Comparison of ENCODE assay signal across 8 cellular contexts in genomic region chr12:64696065-64696741, GRCh38.
A peak's percentile ranks its signal among the peaks of the same experiment; 100 is the strongest.
DNase-seq lines count a peak whose midpoint lies in the region; ATAC-seq and TF ChIP-seq lines count a peak whose summit lies in the region.

No MANE protein-coding gene starts in this region.

- peaks cover 80 to 86% (median 84%) of the 10 kb centered on the region in 3 donors for H3K4me1 Mint-ChIP-seq in T-cell

- in situ Hi-C loops in GM23248 (cut with MboI), result no loop called here

- no peaks in the 10 kb centered on the region for H3K79me2 ChIP-seq in GM23248 (ENCODE audit: insufficient read depth)

- H3K9me2 ChIP-seq in GM23248 (ENCODE audit: insufficient read depth), result no peaks in the 10 kb centered on the region

- ATAC-seq in T-cell (replicated peaks in 1 of 4) (no peak), HG03135 (IDR thresholded peaks at IDR 0.05; ENCODE audit: unreplicated experiment) (no peak)

- DNase-seq in AG08396 (ENCODE audit: low spot score) (peak; percentile 30), GM23248 (peak; percentile 58), T-cell (no peak), right atrium auricular region (ENCODE audit: low spot score) (no peak), tibial artery (no peak), HuH-7.5 (ENCODE audit: low spot score) (no peak), islet precursor cell (no peak)

- H3K27me3 Mint-ChIP-seq in T-cell, result no peaks in the 10 kb centered on the region

- H3K36me3 ChIP-seq in GM23248 (ENCODE audit: low read depth), result no peaks in the 10 kb centered on the region
- H3K36me3 ChIP-seq in right atrium auricular region, result peaks cover 25% of the 10 kb centered on the region
- peaks cover 0 to 41% (median 21%) of the 10 kb centered on the region in 3 donors for H3K36me3 ChIP-seq in tibial artery

- H3K27ac ChIP-seq in GM23248, result no peak overlapping the region
- no peak overlapping the region for H3K27ac ChIP-seq in right atrium auricular region
- peak overlapping the region; percentile 43 to 88 for H3K27ac ChIP-seq in tibial artery

- intact Hi-C loops in tibial artery (cut with DNase I; ENCODE audit: low total_unique reads), result loop anchor here (5.0 kb wide), 1 partner anchor 84 kb away; the partner anchor contains the start of gene RASSF3

- 0 out of 2 replicates have a peak, but pooled peaks cover 7% of the 10 kb centered on the region for H3F3A ChIP-seq in GM23248 (ENCODE audit: insufficient read depth)

- H3K4me3 ChIP-seq in GM23248 (no peak overlapping the region), right atrium auricular region (no peak overlapping the region), tibial artery (no peak overlapping the region)

- H3K9ac ChIP-seq in GM23248, result no peak overlapping the region

- H4K20me1 ChIP-seq in GM23248 (ENCODE audit: insufficient read depth), result no peaks in the 10 kb centered on the region

- POLR2A ChIA-PET in T-cell (lab: Charles Lee), result interaction anchor here (0.6 to 1.4 kb wide), 6 partner anchors 19 to 232 kb away, joined by 3 to 15 read pairs (median 3); no protein-coding TSS in a partner anchor

- TF ChIP-seq CTCF in right atrium auricular region (IDR thresholded peaks at IDR 0.05) (peak; percentile 13 to 59), tibial artery (IDR thresholded peaks at IDR 0.05) (peak; percentile 31 to 47)

- H2AFZ ChIP-seq in GM23248, result no peak overlapping the region

- peak overlapping the region; percentile 92 to 93 for H3K27ac Mint-ChIP-seq in T-cell

- H3K9me3 ChIP-seq in GM23248 (ENCODE audit: low read depth) (no peaks in the 10 kb centered on the region), right atrium auricular region (no peaks in the 10 kb centered on the region), tibial artery (no peaks in the 10 kb centered on the region)

- peaks cover 57% of the 10 kb centered on the region for H3K36me3 Mint-ChIP-seq in T-cell

- H3K4me1 ChIP-seq in GM23248 (ENCODE audit: insufficient read depth), result no peaks in the 10 kb centered on the region
- peaks cover 0 to 35% of the 10 kb centered on the region in 2 donors for H3K4me1 ChIP-seq in right atrium auricular region
- peaks cover 0 to 75% (median 17%) of the 10 kb centered on the region in 4 donors for H3K4me1 ChIP-seq in tibial artery

- H3K9me3 Mint-ChIP-seq in T-cell, result no peaks in the 10 kb centered on the region

- H3K4me2 ChIP-seq in GM23248 (ENCODE audit: unreplicated experiment), result no peak overlapping the region

- no peaks in the 10 kb centered on the region for H3K27me3 ChIP-seq in GM23248 (replicated peaks; ENCODE audit: insufficient read depth)
- no peaks in the 10 kb centered on the region for H3K27me3 ChIP-seq in right atrium auricular region
- no peaks in the 10 kb centered on the region for H3K27me3 ChIP-seq in tibial artery

- H3K4me3 Mint-ChIP-seq in T-cell, result peak overlapping the region in 1 of 3 donors; percentile 46

- CTCF ChIA-PET in T-cell (lab: Charles Lee), result interaction anchor here (0.6 to 5.0 kb wide), 20 partner anchors 12 to 525 kb away, joined by 3 to 110 read pairs (median 4); partner anchors contain the start of gene RASSF3 (in 1 of the 2)

- WGBS in GM23248 (ENCODE audit: low coverage in 1 of 2, low lambda C conversion rate in 2 of 2, missing lambda C conversion rate in 2 of 2), 2 experiments, result 32 to 53% methylated on average over 1 of the region's 1 CpG

Comparison
In these comparisons a context has a peak if more than half of its experiments do, and no peak if none do; other contexts are left out.
1. DNase-seq: peak in AG08396 (single experiment) and GM23248 (single experiment); none in T-cell (0 of 34), right atrium auricular region (single experiment), tibial artery (0 of 2), HuH-7.5 (single experiment) and islet precursor cell (single experiment).
2. H3K27ac ChIP-seq: peak in tibial artery (2 of 2); none in GM23248 (single experiment) and right atrium auricular region (0 of 2).